1 cellular context compared by ENCODE assay signal in genomic region chr2:23241106-23241505, GRCh38.
TF ChIP-seq lines count a peak whose summit lies in the region.

No MANE protein-coding gene starts in this region.

TF ChIP-seq in GM23338, 12 proteins besides CTCF, POLR2A, EP300 and RAD21 (continued from another document):
- TF ChIP-seq, protein P1, sequence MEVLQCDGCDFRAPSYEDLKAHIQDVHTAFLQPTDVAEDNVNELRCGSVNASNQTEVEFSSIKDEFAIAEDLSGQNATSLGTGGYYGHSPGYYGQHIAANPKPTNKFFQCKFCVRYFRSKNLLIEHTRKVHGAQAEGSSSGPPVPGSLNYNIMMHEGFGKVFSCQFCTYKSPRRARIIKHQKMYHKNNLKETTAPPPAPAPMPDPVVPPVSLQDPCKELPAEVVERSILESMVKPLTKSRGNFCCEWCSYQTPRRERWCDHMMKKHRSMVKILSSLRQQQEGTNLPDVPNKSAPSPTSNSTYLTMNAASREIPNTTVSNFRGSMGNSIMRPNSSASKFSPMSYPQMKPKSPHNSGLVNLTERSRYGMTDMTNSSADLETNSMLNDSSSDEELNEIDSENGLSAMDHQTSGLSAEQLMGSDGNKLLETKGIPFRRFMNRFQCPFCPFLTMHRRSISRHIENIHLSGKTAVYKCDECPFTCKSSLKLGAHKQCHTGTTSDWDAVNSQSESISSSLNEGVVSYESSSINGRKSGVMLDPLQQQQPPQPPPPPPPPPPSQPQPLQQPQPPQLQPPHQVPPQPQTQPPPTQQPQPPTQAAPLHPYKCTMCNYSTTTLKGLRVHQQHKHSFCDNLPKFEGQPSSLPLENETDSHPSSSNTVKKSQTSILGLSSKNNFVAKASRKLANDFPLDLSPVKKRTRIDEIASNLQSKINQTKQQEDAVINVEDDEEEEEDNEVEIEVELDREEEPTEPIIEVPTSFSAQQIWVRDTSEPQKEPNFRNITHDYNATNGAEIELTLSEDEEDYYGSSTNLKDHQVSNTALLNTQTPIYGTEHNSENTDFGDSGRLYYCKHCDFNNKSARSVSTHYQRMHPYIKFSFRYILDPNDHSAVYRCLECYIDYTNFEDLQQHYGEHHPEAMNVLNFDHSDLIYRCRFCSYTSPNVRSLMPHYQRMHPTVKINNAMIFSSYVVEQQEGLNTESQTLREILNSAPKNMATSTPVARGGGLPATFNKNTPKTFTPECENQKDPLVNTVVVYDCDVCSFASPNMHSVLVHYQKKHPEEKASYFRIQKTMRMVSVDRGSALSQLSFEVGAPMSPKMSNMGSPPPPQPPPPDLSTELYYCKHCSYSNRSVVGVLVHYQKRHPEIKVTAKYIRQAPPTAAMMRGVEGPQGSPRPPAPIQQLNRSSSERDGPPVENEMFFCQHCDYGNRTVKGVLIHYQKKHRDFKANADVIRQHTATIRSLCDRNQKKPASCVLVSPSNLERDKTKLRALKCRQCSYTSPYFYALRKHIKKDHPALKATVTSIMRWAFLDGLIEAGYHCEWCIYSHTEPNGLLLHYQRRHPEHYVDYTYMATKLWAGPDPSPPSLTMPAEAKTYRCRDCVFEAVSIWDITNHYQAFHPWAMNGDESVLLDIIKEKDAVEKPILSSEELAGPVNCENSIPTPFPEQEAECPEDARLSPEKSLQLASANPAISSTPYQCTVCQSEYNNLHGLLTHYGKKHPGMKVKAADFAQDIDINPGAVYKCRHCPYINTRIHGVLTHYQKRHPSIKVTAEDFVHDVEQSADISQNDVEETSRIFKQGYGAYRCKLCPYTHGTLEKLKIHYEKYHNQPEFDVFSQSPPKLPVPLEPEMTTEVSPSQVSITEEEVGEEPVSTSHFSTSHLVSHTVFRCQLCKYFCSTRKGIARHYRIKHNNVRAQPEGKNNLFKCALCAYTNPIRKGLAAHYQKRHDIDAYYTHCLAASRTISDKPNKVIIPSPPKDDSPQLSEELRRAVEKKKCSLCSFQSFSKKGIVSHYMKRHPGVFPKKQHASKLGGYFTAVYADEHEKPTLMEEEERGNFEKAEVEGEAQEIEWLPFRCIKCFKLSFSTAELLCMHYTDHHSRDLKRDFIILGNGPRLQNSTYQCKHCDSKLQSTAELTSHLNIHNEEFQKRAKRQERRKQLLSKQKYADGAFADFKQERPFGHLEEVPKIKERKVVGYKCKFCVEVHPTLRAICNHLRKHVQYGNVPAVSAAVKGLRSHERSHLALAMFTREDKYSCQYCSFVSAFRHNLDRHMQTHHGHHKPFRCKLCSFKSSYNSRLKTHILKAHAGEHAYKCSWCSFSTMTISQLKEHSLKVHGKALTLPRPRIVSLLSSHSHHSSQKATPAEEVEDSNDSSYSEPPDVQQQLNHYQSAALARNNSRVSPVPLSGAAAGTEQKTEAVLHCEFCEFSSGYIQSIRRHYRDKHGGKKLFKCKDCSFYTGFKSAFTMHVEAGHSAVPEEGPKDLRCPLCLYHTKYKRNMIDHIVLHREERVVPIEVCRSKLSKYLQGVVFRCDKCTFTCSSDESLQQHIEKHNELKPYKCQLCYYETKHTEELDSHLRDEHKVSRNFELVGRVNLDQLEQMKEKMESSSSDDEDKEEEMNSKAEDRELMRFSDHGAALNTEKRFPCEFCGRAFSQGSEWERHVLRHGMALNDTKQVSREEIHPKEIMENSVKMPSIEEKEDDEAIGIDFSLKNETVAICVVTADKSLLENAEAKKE (CRISPR knock-in tag; IDR thresholded peaks at IDR 0.05) = no peak
- TF ChIP-seq ZNF114 (CRISPR knock-in tag; IDR thresholded peaks at IDR 0.05) (no peak), POLR2AphosphoS5 (IDR thresholded peaks at IDR 0.05; ENCODE audit: low read depth) (no peak), EZH2 (IDR thresholded peaks at IDR 0.05; ENCODE audit: low read depth, unreplicated experiment) (no peak), ZNF331 (CRISPR knock-in tag; IDR thresholded peaks at IDR 0.05; ENCODE audit: low read depth) (no peak), JUNB (IDR thresholded peaks at IDR 0.05; ENCODE audit: unreplicated experiment) (no peak)
- TF ChIP-seq, protein P2, sequence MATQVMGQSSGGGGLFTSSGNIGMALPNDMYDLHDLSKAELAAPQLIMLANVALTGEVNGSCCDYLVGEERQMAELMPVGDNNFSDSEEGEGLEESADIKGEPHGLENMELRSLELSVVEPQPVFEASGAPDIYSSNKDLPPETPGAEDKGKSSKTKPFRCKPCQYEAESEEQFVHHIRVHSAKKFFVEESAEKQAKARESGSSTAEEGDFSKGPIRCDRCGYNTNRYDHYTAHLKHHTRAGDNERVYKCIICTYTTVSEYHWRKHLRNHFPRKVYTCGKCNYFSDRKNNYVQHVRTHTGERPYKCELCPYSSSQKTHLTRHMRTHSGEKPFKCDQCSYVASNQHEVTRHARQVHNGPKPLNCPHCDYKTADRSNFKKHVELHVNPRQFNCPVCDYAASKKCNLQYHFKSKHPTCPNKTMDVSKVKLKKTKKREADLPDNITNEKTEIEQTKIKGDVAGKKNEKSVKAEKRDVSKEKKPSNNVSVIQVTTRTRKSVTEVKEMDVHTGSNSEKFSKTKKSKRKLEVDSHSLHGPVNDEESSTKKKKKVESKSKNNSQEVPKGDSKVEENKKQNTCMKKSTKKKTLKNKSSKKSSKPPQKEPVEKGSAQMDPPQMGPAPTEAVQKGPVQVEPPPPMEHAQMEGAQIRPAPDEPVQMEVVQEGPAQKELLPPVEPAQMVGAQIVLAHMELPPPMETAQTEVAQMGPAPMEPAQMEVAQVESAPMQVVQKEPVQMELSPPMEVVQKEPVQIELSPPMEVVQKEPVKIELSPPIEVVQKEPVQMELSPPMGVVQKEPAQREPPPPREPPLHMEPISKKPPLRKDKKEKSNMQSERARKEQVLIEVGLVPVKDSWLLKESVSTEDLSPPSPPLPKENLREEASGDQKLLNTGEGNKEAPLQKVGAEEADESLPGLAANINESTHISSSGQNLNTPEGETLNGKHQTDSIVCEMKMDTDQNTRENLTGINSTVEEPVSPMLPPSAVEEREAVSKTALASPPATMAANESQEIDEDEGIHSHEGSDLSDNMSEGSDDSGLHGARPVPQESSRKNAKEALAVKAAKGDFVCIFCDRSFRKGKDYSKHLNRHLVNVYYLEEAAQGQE (IDR thresholded peaks at IDR 0.05; ENCODE audit: unreplicated experiment) = no peak
